In the genomic region with DNA sequence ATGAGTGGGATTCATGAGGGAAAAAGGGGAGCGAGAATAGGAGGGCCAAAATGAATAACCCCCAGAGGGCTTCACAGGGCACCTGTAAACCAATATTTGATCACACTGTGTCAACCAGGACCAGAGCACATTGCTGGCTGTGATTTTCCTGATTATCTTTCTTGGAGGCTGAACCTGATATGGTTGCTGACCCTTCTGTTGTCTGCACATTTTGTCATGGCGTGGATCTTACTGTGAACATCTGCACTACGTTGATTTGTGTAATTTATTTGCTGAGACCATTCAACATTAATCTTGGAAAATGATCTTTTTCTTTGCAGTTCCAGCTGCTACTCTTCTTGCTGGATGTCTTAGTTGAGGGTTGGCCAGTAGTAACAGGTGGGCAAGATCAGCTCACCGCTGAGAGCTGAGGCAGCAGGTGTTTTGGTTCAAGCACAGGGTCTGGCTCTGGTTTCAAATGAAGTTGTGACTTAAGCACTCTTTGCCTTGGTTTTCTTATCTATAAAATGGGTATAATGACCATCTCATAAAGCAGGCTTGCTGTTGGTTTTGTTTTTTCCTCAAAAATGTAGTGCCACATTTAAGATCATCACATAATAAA, we compare ENCODE assay signal across 24 cellular contexts.
DNase-seq lines count a peak whose midpoint lies in the region; ATAC-seq and TF ChIP-seq lines count a peak whose summit lies in the region.
"Had no signal": no experiment of that assay in that cellular context is flagged by ENCODE, and none has a peak within 500 bp of the region (broad histone marks: within the 10 kb centered on the region; RNA-seq: fewer than 3 reads in every experiment).

No MANE protein-coding gene starts in this region.

- H3K27ac Mint-ChIP-seq in brain = peak overlapping the region in 3 of 5 experiments; percentile 13 to 72 (median 28)
- H3K27ac Mint-ChIP-seq in T-helper 2 cell treated with Interferon-gamma antibody and Interleukin-4, amounts not matched to agents 5 μg/mL and 100 μg/mL, for 36 hours = no peak overlapping the region
- no peak overlapping the region for H3K27ac Mint-ChIP-seq in CD4-positive, alpha-beta memory T cell
- H3K27ac Mint-ChIP-seq: activated CD8-positive, alpha-beta T cell treated with anti-CD3 and anti-CD28 coated beads, Interleukin-2, amount 10 ng/mL, durations not matched to agents 7 days and 5 days; naive B cell had no signal

- TF ChIP-seq EP300 in stomach (IDR thresholded peaks at IDR 0.05) = no peak

- no peaks in the 10 kb centered on the region for H3K9me3 ChIP-seq in stomach
- H3K9me3 ChIP-seq in CD4-positive, alpha-beta memory T cell (ENCODE audit: control insufficient read depth in 1 of 2, low read length in 2 of 2) = no peaks in the 10 kb centered on the region

- intact Hi-C loops in stomach (cut with DNase I; ENCODE audit: low total_unique reads) = no loop called here
- intact Hi-C loops in CD4-positive, alpha-beta memory T cell (cut with micrococcal nuclease) = no loop called here

- CTCF ChIA-PET in CD4-positive, alpha-beta memory T cell (lab: Charles Lee; ENCODE audit: partially characterized antibody) = no interaction called here

- peaks cover 24% of the 10 kb centered on the region for H3K4me1 Mint-ChIP-seq in brain
- H3K4me1 Mint-ChIP-seq in T-helper 2 cell treated with Interferon-gamma antibody and Interleukin-4, amounts not matched to agents 5 μg/mL and 100 μg/mL, for 36 hours (ENCODE audit: low read depth) = no peaks in the 10 kb centered on the region
- no peaks in the 10 kb centered on the region for H3K4me1 Mint-ChIP-seq in CD4-positive, alpha-beta memory T cell
- H3K4me1 Mint-ChIP-seq: naive B cell had no signal

- ATAC-seq in HG02870 (IDR thresholded peaks at IDR 0.05; ENCODE audit: unreplicated experiment) = no peak
- ATAC-seq: activated CD4-positive, CD25-positive, alpha-beta regulatory T cell treated with anti-CD3 and anti-CD28 coated beads, Interleukin-2, amount 50 U/mL, for 24 hours; activated CD8-positive, alpha-beta T cell treated with anti-CD3 and anti-CD28 coated beads, Interleukin-2, amount 10 ng/mL, durations not matched to agents 7 days and 5 days; activated T-cell treated with anti-CD3 and anti-CD28 coated beads, Interleukin-2, amount 50 U/mL, for 4 hours; K562; Right ventricle myocardium inferior; stimulated activated naive CD8-positive, alpha-beta T cell treated with anti-CD3 and anti-CD28 coated beads, Interleukin-15, Interleukin-2, amounts not matched to agents 100 U/mL and 50 U/mL, for 24 hours had no signal

- 60 to 82% (median 72%) methylated on average over 4 of the region's 4 CpGs for WGBS in stomach, 5 donors

- TF ChIP-seq CTCF in brain (conservative IDR thresholded peaks at IDR 0.05) = no peak
- no peak for TF ChIP-seq CTCF in stomach (IDR thresholded peaks at IDR 0.05)

- no peak overlapping the region for H3K4me3 ChIP-seq in stomach
- no peak overlapping the region for H3K4me3 ChIP-seq in CD4-positive, alpha-beta memory T cell (ENCODE audit: low read length in 2 of 2)
- H3K4me3 ChIP-seq: cardiac muscle cell, K562 had no signal

- H3K36me3 ChIP-seq in stomach = peaks cover 0 to 3% (median under 1%) of the 10 kb centered on the region in 4 donors
- no peaks in the 10 kb centered on the region for H3K36me3 ChIP-seq in CD4-positive, alpha-beta memory T cell (ENCODE audit: insufficient read depth, low read length)
- H3K36me3 ChIP-seq: cardiac muscle cell had no signal

- peak overlapping the region in 3 of 5 donors; percentile 17 to 76 (median 46) for H3K27ac ChIP-seq in stomach
- no peak overlapping the region for H3K27ac ChIP-seq in CD4-positive, alpha-beta memory T cell (ENCODE audit: low read depth, low read length)
- H3K27ac ChIP-seq: C4-2B, cardiac muscle cell had no signal

- peaks cover 3% of the 10 kb centered on the region for H3K27me3 Mint-ChIP-seq in brain
- H3K27me3 Mint-ChIP-seq in T-helper 2 cell treated with Interferon-gamma antibody and Interleukin-4, amounts not matched to agents 5 μg/mL and 100 μg/mL, for 36 hours (ENCODE audit: low read depth) = no peaks in the 10 kb centered on the region
- H3K27me3 Mint-ChIP-seq in CD4-positive, alpha-beta memory T cell = peaks cover 3 to 8% of the 10 kb centered on the region in 2 donors
- H3K27me3 Mint-ChIP-seq: naive B cell had no signal

- no peak for TF ChIP-seq POLR2A in stomach (IDR thresholded peaks at IDR 0.05)

- no peaks in the 10 kb centered on the region for H3K27me3 ChIP-seq in stomach
- peaks cover 4% of the 10 kb centered on the region for H3K27me3 ChIP-seq in CD4-positive, alpha-beta memory T cell (ENCODE audit: insufficient read depth, low read length)
- H3K27me3 ChIP-seq: cardiac muscle cell had no signal

- peaks cover 4 to 24% (median 19%) of the 10 kb centered on the region in 4 donors for H3K4me1 ChIP-seq in stomach
- no peaks in the 10 kb centered on the region for H3K4me1 ChIP-seq in CD4-positive, alpha-beta memory T cell (ENCODE audit: insufficient read depth, low read length)

- H3K9me3 Mint-ChIP-seq in brain = peaks cover 0 to 10% (median 4%) of the 10 kb centered on the region in 5 experiments
- H3K9me3 Mint-ChIP-seq in T-helper 2 cell treated with Interferon-gamma antibody and Interleukin-4, amounts not matched to agents 5 μg/mL and 100 μg/mL, for 36 hours = no peaks in the 10 kb centered on the region
- peaks cover 0 to 2% (median 0%) of the 10 kb centered on the region in 8 donors for H3K9me3 Mint-ChIP-seq in CD4-positive, alpha-beta memory T cell
- H3K9me3 Mint-ChIP-seq: activated T-cell treated with anti-CD3 and anti-CD28 coated beads, Interleukin-2, amount 50 U/mL, for 4 hours had no signal

- DNase-seq in DMS 273 treated with DMSO at 0.1 percent for 48 hours (lab: John Stamatoyannopoulos, UW) (peak; percentile 76), NCI-H2171 (lab: John Stamatoyannopoulos, UW) (peak; percentile 28), stomach (no peak)
- no peak for DNase-seq in T-helper 2 cell treated with Interferon-gamma antibody and Interleukin-4, amounts not matched to agents 5 μg/mL and 100 μg/mL, for 36 hours (ENCODE audit: low spot score)
- DNase-seq in CD4-positive, alpha-beta memory T cell = no peak
- DNase-seq: activated CD8-positive, alpha-beta T cell treated with anti-CD3 and anti-CD28 coated beads, Interleukin-2, amount 10 ng/mL, durations not matched to agents 7 days and 5 days; activated naive CD4-positive, alpha-beta T cell treated with Interleukin-2 at 50 U/mL for 16 hours; activated T-cell treated with anti-CD3 and anti-CD28 coated beads, Interleukin-2, amount 50 U/mL, for 4 hours; amniotic stem cell; H7; naive B cell; NCI-H187 treated with DMSO at 0.1 percent for 48 hours; NCI-H510A; nucleus accumbens; OCI-M1; stimulated activated CD4-positive, alpha-beta T cell treated with anti-CD3 and anti-CD28 coated beads, Interleukin-4, amount 100 ng/mL, for 24 hours; stimulated activated naive CD8-positive, alpha-beta T cell treated with anti-CD3 and anti-CD28 coated beads, Interleukin-15, Interleukin-2, amounts not matched to agents 100 U/mL and 50 U/mL, for 24 hours had no signal

- POLR2A ChIA-PET in CD4-positive, alpha-beta memory T cell (lab: Charles Lee; ENCODE audit: partially characterized antibody) = no interaction called here

- H3K4me3 Mint-ChIP-seq in brain = no peak overlapping the region
- no peak overlapping the region for H3K4me3 Mint-ChIP-seq in T-helper 2 cell treated with Interferon-gamma antibody and Interleukin-4, amounts not matched to agents 5 μg/mL and 100 μg/mL, for 36 hours
- no peak overlapping the region for H3K4me3 Mint-ChIP-seq in CD4-positive, alpha-beta memory T cell
- H3K4me3 Mint-ChIP-seq: activated CD8-positive, alpha-beta T cell treated with anti-CD3 and anti-CD28 coated beads, Interleukin-2, amount 10 ng/mL, durations not matched to agents 7 days and 5 days; activated T-cell treated with anti-CD3 and anti-CD28 coated beads, Interleukin-2, amount 50 U/mL, for 4 hours; naive B cell had no signal

- H3K36me3 Mint-ChIP-seq in brain = peaks cover 6% of the 10 kb centered on the region
- no peaks in the 10 kb centered on the region for H3K36me3 Mint-ChIP-seq in T-helper 2 cell treated with Interferon-gamma antibody and Interleukin-4, amounts not matched to agents 5 μg/mL and 100 μg/mL, for 36 hours (ENCODE audit: low read depth)
- H3K36me3 Mint-ChIP-seq in CD4-positive, alpha-beta memory T cell = no peaks in the 10 kb centered on the region
- H3K36me3 Mint-ChIP-seq: naive B cell had no signal

Comparison
In these comparisons a context has a peak if more than half of its experiments do, and no peak if none do; other contexts are left out.
1. DNase-seq: peak in DMS 273 treated with DMSO at 0.1 percent for 48 hours (single experiment) and NCI-H2171 (single experiment); none in stomach (single experiment), T-helper 2 cell treated with Interferon-gamma antibody and Interleukin-4, amounts not matched to agents 5 μg/mL and 100 μg/mL, for 36 hours (single experiment) and CD4-positive, alpha-beta memory T cell (0 of 5).
2. H3K27ac Mint-ChIP-seq: peak in brain (3 of 5); none in T-helper 2 cell treated with Interferon-gamma antibody and Interleukin-4, amounts not matched to agents 5 μg/mL and 100 μg/mL, for 36 hours (single experiment) and CD4-positive, alpha-beta memory T cell (0 of 7).